8 cellular contexts compared by ENCODE assay signal in genomic region chr2:163471947-163472346, GRCh38.
DNase-seq lines count a peak whose midpoint lies in the region; ATAC-seq and TF ChIP-seq lines count a peak whose summit lies in the region.

No MANE protein-coding gene starts in this region.

- H3K4ac ChIP-seq in mesenchymal stem cell (ENCODE audit: low read depth in 1 of 2, low read length in 2 of 2), result no peak overlapping the region

- H3K14ac ChIP-seq in mesenchymal stem cell (ENCODE audit: low read length in 2 of 2), result no peak overlapping the region

- no peak overlapping the region for H3K4me3 Mint-ChIP-seq in Calu3 (ENCODE audit: low read depth, unreplicated experiment)

- H4K91ac ChIP-seq in mesenchymal stem cell (ENCODE audit: low read length), result no peak overlapping the region

- no TSS peak for BruUV-seq in Calu3 (replicated peaks; lab: Mats Ljungman, UMichigan)

- intact Hi-C loops in Calu3 (cut with micrococcal nuclease; ENCODE audit: unreplicated experiment), result loop anchor here (2.0 to 10.0 kb wide), 5 partner anchors 140 to 1007 kb away; no protein-coding TSS in a partner anchor

- H3K27me3 ChIP-seq in mesenchymal stem cell (ENCODE audit: control insufficient read depth in 1 of 2, insufficient read depth in 1 of 2, low read length in 2 of 2), result peaks cover 0 to 4% of the 10 kb centered on the region in 2 experiments

- H3K27ac ChIP-seq in mesenchymal stem cell (ENCODE audit: low read length, poor library complexity, severe bottlenecking), result no peak overlapping the region

- no peaks in the 10 kb centered on the region for H3K9me3 Mint-ChIP-seq in Calu3 (ENCODE audit: low read depth, unreplicated experiment)

- H3K18ac ChIP-seq in mesenchymal stem cell (ENCODE audit: low read depth in 1 of 2, low read length in 2 of 2), result no peak overlapping the region

- H3K27ac Mint-ChIP-seq in Calu3 (ENCODE audit: unreplicated experiment), result no peak overlapping the region

- H2BK15ac ChIP-seq in mesenchymal stem cell (ENCODE audit: low read depth, poor library complexity, severe bottlenecking), result no peak overlapping the region

- no peak overlapping the region for H2BK120ac ChIP-seq in mesenchymal stem cell (ENCODE audit: low read depth, low read length)

- H2AK5ac ChIP-seq in mesenchymal stem cell (ENCODE audit: low read length, severe bottlenecking), result peak overlapping the region; percentile 88

- peak; percentile 34 for TF ChIP-seq CTCF in Calu3 (IDR thresholded peaks at IDR 0.05; ENCODE audit: unreplicated experiment)

- H3K79me1 ChIP-seq in mesenchymal stem cell (replicated peaks; ENCODE audit: low read length, poor library complexity, severe bottlenecking), result no peaks in the 10 kb centered on the region

- H3K27me3 Mint-ChIP-seq in Calu3 (ENCODE audit: unreplicated experiment), result no peaks in the 10 kb centered on the region

- WGBS in mesenchymal stem cell, result 17% methylated on average over 1 of the region's 1 CpG

- CTCF ChIA-PET in Calu3 (lab: Charles Lee), result interaction anchor here (0.8 to 1.7 kb wide), 4 partner anchors 10 to 589 kb away, joined by 3 to 4 read pairs (median 4); no protein-coding TSS in a partner anchor

- H3K36me3 Mint-ChIP-seq in Calu3 (ENCODE audit: insufficient read depth, unreplicated experiment), result no peaks in the 10 kb centered on the region

- H3K9ac ChIP-seq in mesenchymal stem cell (ENCODE audit: low read length), result no peak overlapping the region

- peak overlapping the region in 1 of 2 experiments; percentile 32 for H2BK12ac ChIP-seq in mesenchymal stem cell (ENCODE audit: low read length in 2 of 2)

- peak; percentile 20 for DNase-seq in Calu3
- DNase-seq in NCI-H1436 (lab: John Stamatoyannopoulos, UW), result peak; percentile 42
- DNase-seq in cerebellar cortex (ENCODE audit: low spot score), result peak; percentile 41
- DNase-seq in mesenchymal stem cell, result peak; percentile 31
- DNase-seq in NOMO-1 treated with DMSO at 0.1 percent for 48 hours (lab: John Stamatoyannopoulos, UW; ENCODE audit: unreplicated experiment), result no peak
- DNase-seq in stimulated activated CD4-positive, alpha-beta T cell treated with anti-CD3 and anti-CD28 coated beads, Interleukin-2, amount 100 ng/mL, for 24 hours, result no peak

- ATAC-seq in GM21367 (IDR thresholded peaks at IDR 0.05; ENCODE audit: unreplicated experiment) (no peak), GM21529 (IDR thresholded peaks at IDR 0.05; ENCODE audit: unreplicated experiment) (no peak)

- H3K4me1 ChIP-seq in mesenchymal stem cell (ENCODE audit: control insufficient read depth, insufficient read depth, low read depth, low read length), result no peaks in the 10 kb centered on the region

- H3K4me2 ChIP-seq in mesenchymal stem cell (ENCODE audit: low read length, poor library complexity, severe bottlenecking), result no peak overlapping the region

- no peak overlapping the region for H3K4me3 ChIP-seq in mesenchymal stem cell (ENCODE audit: insufficient read depth in 1 of 2, low read depth in 1 of 2, low read length in 2 of 2)

- H4K8ac ChIP-seq in mesenchymal stem cell (ENCODE audit: low read length), result no peak overlapping the region

- no peak overlapping the region for H3K23ac ChIP-seq in mesenchymal stem cell (ENCODE audit: low read length in 2 of 2)

- H3K36me3 ChIP-seq in mesenchymal stem cell (ENCODE audit: control insufficient read depth in 1 of 2, insufficient read depth in 2 of 2, low read depth in 1 of 2, low read length in 2 of 2), result no peaks in the 10 kb centered on the region

- H3K9me3 ChIP-seq in mesenchymal stem cell (ENCODE audit: control insufficient read depth, low read length), result no peaks in the 10 kb centered on the region

- H2AFZ ChIP-seq in mesenchymal stem cell (ENCODE audit: low read depth, low read length), result no peak overlapping the region

- H3K4me1 Mint-ChIP-seq in Calu3 (ENCODE audit: low read depth, unreplicated experiment), result peaks cover 8% of the 10 kb centered on the region

- no peak overlapping the region for H2BK5ac ChIP-seq in mesenchymal stem cell (ENCODE audit: low read depth, low read length, poor library complexity, severe bottlenecking)

Comparison
In these comparisons a context has a peak if more than half of its experiments do, and no peak if none do; other contexts are left out.
1. DNase-seq: peak in Calu3 (single experiment), NCI-H1436 (single experiment), cerebellar cortex (single experiment) and mesenchymal stem cell (single experiment); none in NOMO-1 treated with DMSO at 0.1 percent for 48 hours (single experiment) and stimulated activated CD4-positive, alpha-beta T cell treated with anti-CD3 and anti-CD28 coated beads, Interleukin-2, amount 100 ng/mL, for 24 hours (0 of 2).